ENCODE assay signal across 1 cellular context in genomic region chr19:10543420-10544241, GRCh38.
TF ChIP-seq lines count a peak whose summit lies in the region.

Gene ATG4D, plus strand, starts transcription at chr19:10543904. Its CDS starts 187 bp downstream, at chr19:10544091.

TF ChIP-seq in IMR-90, 13 proteins besides CTCF, POLR2A, EP300 and RAD21 (continued from another document):
- TF ChIP-seq ELK1 (IDR thresholded peaks at IDR 0.05; ENCODE audit: borderline replicate concordance, low read depth, low read length) (no peak), BHLHE40 (IDR thresholded peaks at IDR 0.05; ENCODE audit: low read depth, low read length) (no peak), RFX5 (IDR thresholded peaks at IDR 0.05; ENCODE audit: low read depth, low read length) (no peak), MXI1 (IDR thresholded peaks at IDR 0.05; ENCODE audit: borderline replicate concordance, low read depth, low read length) (no peak), FOS (IDR thresholded peaks at IDR 0.05; ENCODE audit: low read depth, low read length) (no peak), SMC3 (IDR thresholded peaks at IDR 0.05; ENCODE audit: low read depth, low read length) (no peak), MAZ (IDR thresholded peaks at IDR 0.05; ENCODE audit: borderline replicate concordance, low read depth, low read length) (no peak), NFE2L2 (IDR thresholded peaks at IDR 0.05; ENCODE audit: low read depth, low read length) (no peak), CHD1 (IDR thresholded peaks at IDR 0.05; ENCODE audit: low read depth, low read length) (no peak), RCOR1 (IDR thresholded peaks at IDR 0.05; ENCODE audit: insufficient replicate concordance, low read length) (no peak)
TF ChIP-seq in IMR-90: peak in this region for 0.
